9 cellular contexts compared by ENCODE assay signal in the genomic region with DNA sequence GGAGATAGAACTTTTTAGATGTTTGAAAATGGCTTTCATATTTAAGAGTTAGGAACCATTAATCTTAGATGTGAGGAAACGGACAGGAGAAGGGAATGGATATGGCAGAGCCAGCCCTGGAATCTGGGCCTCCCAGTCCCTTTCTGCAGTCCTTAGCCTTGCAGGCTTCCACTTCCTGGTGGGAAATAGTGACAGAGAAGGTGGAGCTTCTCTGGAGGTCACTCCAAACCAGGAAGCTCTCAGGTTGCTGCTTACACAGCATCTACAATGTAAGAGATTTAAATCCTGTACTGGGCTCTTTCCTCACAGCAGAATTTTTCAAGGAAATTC. TPM values are rescaled to one million over a fixed set of nuclear protein-coding genes. Genes with fewer than 3 reads are reported as not detected.
A peak's percentile ranks its signal among the peaks of the same experiment; 100 is the strongest.
DNase-seq lines count a peak whose midpoint lies in the region; ATAC-seq and TF ChIP-seq lines count a peak whose summit lies in the region.
"Had no signal": no experiment of that assay in that cellular context is flagged by ENCODE, and none has a peak within 500 bp of the region (broad histone marks: within the 10 kb centered on the region; RNA-seq: fewer than 3 reads in every experiment).

No MANE protein-coding gene starts in this region.

- peaks cover 55% of the 10 kb centered on the region for H3K36me3 Mint-ChIP-seq in activated CD4-positive, alpha-beta T cell treated with anti-CD3 and anti-CD28 coated beads, Interleukin-2, amount 10 ng/mL, durations not matched to agents 24 days and 14 days (ENCODE audit: low read depth)

- WGBS in esophagus muscularis mucosa = 91% methylated on average over 1 of the region's 1 CpG
- 45 to 85% (median 62%) methylated on average over 1 of the region's 1 CpG for WGBS in spleen, 5 donors

- H3K4me3 ChIP-seq in OCI-LY1 (ENCODE audit: low read depth, low read length, poor library complexity, severe bottlenecking) (no peak overlapping the region), esophagus muscularis mucosa (peak overlapping the region; percentile 67 to 76 (median 70)), spleen (peak overlapping the region in 7 of 8 donors; percentile 47 to 73 (median 64))

- peaks cover 49% of the 10 kb centered on the region for H3K4me1 Mint-ChIP-seq in activated CD4-positive, alpha-beta T cell treated with anti-CD3 and anti-CD28 coated beads, Interleukin-2, amount 10 ng/mL, durations not matched to agents 24 days and 14 days

- no peak for ATAC-seq in HG03442 (IDR thresholded peaks at IDR 0.05; ENCODE audit: unreplicated experiment)

- no peaks in the 10 kb centered on the region for H3K27me3 Mint-ChIP-seq in activated CD4-positive, alpha-beta T cell treated with anti-CD3 and anti-CD28 coated beads, Interleukin-2, amount 10 ng/mL, durations not matched to agents 24 days and 14 days

- TF ChIP-seq CTCF in OCI-LY1 (IDR thresholded peaks at IDR 0.05; ENCODE audit: low read length) (no peak), esophagus muscularis mucosa (IDR thresholded peaks at IDR 0.05) (no peak), spleen (IDR thresholded peaks at IDR 0.05 in 8 of 11, conservative IDR thresholded peaks at IDR 0.05 in 3 of 11) (no peak)

- H3K27me3 ChIP-seq in OCI-LY1 (ENCODE audit: insufficient read depth, low read length) = no peaks in the 10 kb centered on the region
- no peaks in the 10 kb centered on the region for H3K27me3 ChIP-seq in esophagus muscularis mucosa
- H3K27me3 ChIP-seq in spleen (replicated peaks in 1 of 7) = no peaks in the 10 kb centered on the region

- no peaks in the 10 kb centered on the region for H3F3A ChIP-seq in OCI-LY1 (ENCODE audit: insufficient read depth, low read length)

- no peaks in the 10 kb centered on the region for H3K9me2 ChIP-seq in OCI-LY1 (ENCODE audit: low read depth, low read length)

- H3K27ac Mint-ChIP-seq in activated CD4-positive, alpha-beta T cell treated with anti-CD3 and anti-CD28 coated beads, Interleukin-2, amount 10 ng/mL, durations not matched to agents 24 days and 14 days = peak overlapping the region; percentile 98

- no peak for TF ChIP-seq EP300 in esophagus muscularis mucosa (IDR thresholded peaks at IDR 0.05)

- DNase-seq in activated CD4-positive, alpha-beta T cell treated with anti-CD3 and anti-CD28 coated beads, Interleukin-2, amount 10 ng/mL, durations not matched to agents 24 days and 14 days = no peak
- DNase-seq in activated CD4-positive, alpha-beta T cell treated with anti-CD3 and anti-CD28 coated beads for 48 hours = no peak
- no peak for DNase-seq in esophagus muscularis mucosa (ENCODE audit: extremely low spot score)
- no peak for DNase-seq in spleen
- DNase-seq in NCI-H1417 (lab: John Stamatoyannopoulos, UW) = no peak
- no peak for DNase-seq in islet precursor cell

- no peak for TF ChIP-seq POLR2A in esophagus muscularis mucosa (IDR thresholded peaks at IDR 0.05; ENCODE audit: low read depth)
- no peak for TF ChIP-seq POLR2A in spleen (IDR thresholded peaks at IDR 0.05)

- H3K4me2 ChIP-seq in OCI-LY1 (ENCODE audit: low read length) = peak overlapping the region; percentile 42; the same call in 1 of the 2 replicates

- H3K4me1 ChIP-seq in OCI-LY1 (ENCODE audit: insufficient read depth, low read length, severe bottlenecking) = peaks cover 38% of the 10 kb centered on the region
- H3K4me1 ChIP-seq in esophagus muscularis mucosa = peaks cover 12 to 41% (median 32%) of the 10 kb centered on the region in 4 donors
- H3K4me1 ChIP-seq in spleen = peaks cover 15 to 93% (median 64%) of the 10 kb centered on the region in 6 donors

- peak overlapping the region; percentile 53; the same call in 1 of the 2 replicates for H2AFZ ChIP-seq in OCI-LY1 (ENCODE audit: low read length)

- peaks cover 6% of the 10 kb centered on the region for H3K9me3 Mint-ChIP-seq in activated CD4-positive, alpha-beta T cell treated with anti-CD3 and anti-CD28 coated beads, Interleukin-2, amount 10 ng/mL, durations not matched to agents 24 days and 14 days

- no peaks in the 10 kb centered on the region for H4K20me1 ChIP-seq in OCI-LY1 (ENCODE audit: insufficient read depth, low read length)

- H3K4me3 Mint-ChIP-seq in activated CD4-positive, alpha-beta T cell treated with anti-CD3 and anti-CD28 coated beads, Interleukin-2, amount 10 ng/mL, durations not matched to agents 24 days and 14 days = peak overlapping the region; percentile 98

- no peak overlapping the region for H3K9ac ChIP-seq in OCI-LY1 (ENCODE audit: low read length)

- H3K79me2 ChIP-seq in OCI-LY1 (ENCODE audit: insufficient read depth, low read length) = no peaks in the 10 kb centered on the region

- intact Hi-C loops in activated CD4-positive, alpha-beta T cell treated with anti-CD3 and anti-CD28 coated beads, Interleukin-2, amount 10 ng/mL, durations not matched to agents 24 days and 14 days (cut with micrococcal nuclease) = no loop called here
- intact Hi-C loops in esophagus muscularis mucosa (cut with DNase I) (no loop called here), spleen (cut with DNase I; ENCODE audit: low total_unique reads) (no loop called here)

- H3K9me3 ChIP-seq in OCI-LY1 (ENCODE audit: low read length) (no peaks in the 10 kb centered on the region), esophagus muscularis mucosa (no peaks in the 10 kb centered on the region), spleen (no peaks in the 10 kb centered on the region)

- H3K36me3 ChIP-seq in OCI-LY1 (ENCODE audit: insufficient read depth, low read length) (no peaks in the 10 kb centered on the region), esophagus muscularis mucosa (peaks cover 17 to 40% (median 28%) of the 10 kb centered on the region in 4 donors), spleen (peaks cover 3 to 45% (median 33%) of the 10 kb centered on the region in 6 donors)

- H3K27ac ChIP-seq in OCI-LY1 (ENCODE audit: low read depth, low read length, poor library complexity, severe bottlenecking) (no peak overlapping the region), esophagus muscularis mucosa (replicated peaks in 1 of 4) (peak overlapping the region in 3 of 4 donors; percentile 82 to 87 (median 87)), spleen (peak overlapping the region; percentile 43 to 96 (median 94))

RNA-seq across cellular contexts. Expression of gene S100A11, which starts 2.5 kb away (rescaled TPM):
- 218 TPM in 2 replicates for total RNA-seq in activated CD4-positive, alpha-beta T cell treated with anti-CD3 and anti-CD28 coated beads, Interleukin-2, amount 10 ng/mL, durations not matched to agents 24 days and 14 days
- total RNA-seq in esophagus muscularis mucosa (100 to 1,000 TPM in 2 of 4 donors, 10 to 100 TPM in 2; 68.5 to 190 (median 115) TPM), spleen (100 to 1,000 TPM; 243 to 555 (median 365) TPM)
- 100 to 1,000 TPM; 499 to 669 (median 505) TPM for polyA plus RNA-seq in spleen

RNA-seq across cellular contexts. Expression of gene S100A10, which starts 40.6 kb away (rescaled TPM):
- total RNA-seq in activated CD4-positive, alpha-beta T cell treated with anti-CD3 and anti-CD28 coated beads, Interleukin-2, amount 10 ng/mL, durations not matched to agents 24 days and 14 days = 103 and 107 TPM in 2 replicates
- total RNA-seq in esophagus muscularis mucosa = 100 to 1,000 TPM in 2 of 4 donors, 10 to 100 TPM in 2; 82.5 to 214 (median 105) TPM
- total RNA-seq in spleen = 10 to 100 TPM; 45.6 to 89.8 (median 70.4) TPM
- polyA plus RNA-seq in spleen = 100 to 1,000 TPM in 1 of 3 donors, 10 to 100 TPM in 2; 91.9 to 167 (median 93.7) TPM

RNA-seq across cellular contexts. Expression of gene TCHHL1, which starts 54.6 kb away (rescaled TPM):
- total RNA-seq in activated CD4-positive, alpha-beta T cell treated with anti-CD3 and anti-CD28 coated beads, Interleukin-2, amount 10 ng/mL, durations not matched to agents 24 days and 14 days = not detected in 2 replicates
- total RNA-seq in esophagus muscularis mucosa = not detected
- total RNA-seq in spleen = not detected
- polyA plus RNA-seq in spleen = not detected
- total RNA-seq: Daoy had no signal
